Comparison of ENCODE assay signal across 20 cellular contexts in the genomic region with DNA sequence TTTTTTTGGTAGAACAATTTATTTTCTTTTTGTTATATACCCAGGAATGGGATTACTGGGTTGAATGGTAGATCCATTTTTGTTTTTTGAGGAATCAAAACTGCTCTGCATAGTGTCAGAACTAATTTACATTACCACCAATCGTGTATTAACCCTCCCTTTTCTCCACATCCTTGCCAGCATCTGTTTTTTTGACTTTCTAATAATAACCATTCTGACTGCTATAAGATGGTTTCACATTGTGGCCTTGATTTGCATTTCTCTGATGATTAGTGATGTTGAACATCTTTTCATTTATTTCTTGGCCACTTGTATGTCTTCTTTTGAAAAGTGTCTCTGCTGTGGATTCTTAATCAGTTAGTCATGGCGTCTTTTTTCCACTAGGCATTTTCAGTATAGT.
"Had no signal": no experiment of that assay in that cellular context is flagged by ENCODE, and none has a peak within 500 bp of the region (broad histone marks: within the 10 kb centered on the region; RNA-seq: fewer than 3 reads in every experiment).

No MANE protein-coding gene starts in this region.

- H3K36me3 Mint-ChIP-seq: activated naive CD8-positive, alpha-beta T cell treated with anti-CD3 and anti-CD28 coated beads for 36 hours; naive B cell had no signal

- ATAC-seq: left cardiac atrium; mucosa of descending colon; stimulated activated naive CD8-positive, alpha-beta T cell treated with anti-CD3 and anti-CD28 coated beads, Interleukin-15, Interleukin-2, amounts not matched to agents 100 U/mL and 50 U/mL, for 24 hours had no signal

- H3K27ac Mint-ChIP-seq: activated naive CD8-positive, alpha-beta T cell treated with anti-CD3 and anti-CD28 coated beads for 36 hours; activated T-helper 1 cell treated with anti-CD3 and anti-CD28 coated beads, Interleukin-12 subunit alpha, Interleukin-12 subunit beta, Interleukin-2, Interleukin-4 antibody, amounts not matched to agents 30 ng/mL and 10 ng/mL and 1 ng/mL, durations not matched to agents 14 hours and 24 hours and 36 hours; naive B cell had no signal

- H3K4me3 Mint-ChIP-seq: activated naive CD8-positive, alpha-beta T cell treated with anti-CD3 and anti-CD28 coated beads for 36 hours; activated T-helper 1 cell treated with anti-CD3 and anti-CD28 coated beads, Interleukin-12 subunit alpha, Interleukin-12 subunit beta, Interleukin-2, Interleukin-4 antibody, amounts not matched to agents 30 ng/mL and 10 ng/mL and 1 ng/mL, durations not matched to agents 14 hours and 24 hours and 36 hours; naive B cell; neural crest cell had no signal

- H3K4me3 ChIP-seq: cardiac muscle cell, mucosa of descending colon, prostate gland, right atrium auricular region, tibial artery had no signal

- H3K27me3 Mint-ChIP-seq: activated naive CD8-positive, alpha-beta T cell treated with anti-CD3 and anti-CD28 coated beads for 36 hours; naive B cell had no signal

- H3K9me3 ChIP-seq: mucosa of descending colon, prostate gland, right atrium auricular region, tibial artery had no signal

- H3K27ac ChIP-seq: cardiac muscle cell, epithelial cell of prostate, prostate gland, right atrium auricular region, tibial artery, WERI-Rb-1 had no signal

- H3K4me1 ChIP-seq: prostate gland, right atrium auricular region, tibial artery had no signal

- H3K4me1 Mint-ChIP-seq: activated naive CD8-positive, alpha-beta T cell treated with anti-CD3 and anti-CD28 coated beads for 36 hours; naive B cell; neural crest cell had no signal

- H3K36me3 ChIP-seq: cardiac muscle cell, prostate gland, right atrium auricular region, tibial artery, WERI-Rb-1 had no signal

- H3K27me3 ChIP-seq: cardiac muscle cell, right atrium auricular region, tibial artery had no signal

- H3K9me3 Mint-ChIP-seq: neural crest cell had no signal

- DNase-seq: activated CD4-positive, alpha-beta T cell treated with anti-CD3 and anti-CD28 coated beads for 1 hour; activated CD4-positive, alpha-beta T cell treated with anti-CD3 and anti-CD28 coated beads, Interleukin-2, amount 50 U/mL, for 48 hours; activated naive CD8-positive, alpha-beta T cell treated with anti-CD3 and anti-CD28 coated beads for 36 hours; amniotic stem cell; foreskin fibroblast; left cardiac atrium; mesenchymal stem cell; mucosa of descending colon; naive B cell; stimulated activated CD4-positive, alpha-beta T cell treated with anti-CD3 and anti-CD28 coated beads, Interleukin-2, amount 100 ng/mL, for 24 hours; stimulated activated naive CD8-positive, alpha-beta T cell treated with anti-CD3 and anti-CD28 coated beads, Interleukin-15, Interleukin-2, amounts not matched to agents 100 U/mL and 50 U/mL, for 24 hours; substantia nigra; tibial artery; WERI-Rb-1 had no signal
